In genomic region chr2:8679567-8679826, GRCh38 we compare ENCODE assay signal across 9 cellular contexts. TPM values are rescaled to one million over a fixed set of nuclear protein-coding genes. Genes with fewer than 3 reads are reported as not detected.
DNase-seq lines count a peak whose midpoint lies in the region; ATAC-seq and TF ChIP-seq lines count a peak whose summit lies in the region.
"Had no signal": no experiment of that assay in that cellular context is flagged by ENCODE, and none has a peak within 500 bp of the region (broad histone marks: within the 10 kb centered on the region; RNA-seq: fewer than 3 reads in every experiment).

No MANE protein-coding gene starts in this region.

- DNase-seq in heart right ventricle: no peak
- DNase-seq in Right ventricle myocardium superior: no peak
- DNase-seq in cardiac fibroblast (ENCODE audit: low read depth in 2 of 2): no peak
- no peak for DNase-seq in aorta
- no peak for DNase-seq in NCI-H526 (lab: John Stamatoyannopoulos, UW)
- no peak for DNase-seq in ecto neural progenitor cell (ENCODE audit: low spot score)
- DNase-seq: NCI-H187 treated with DMSO at 0.1 percent for 48 hours had no signal

- TF ChIP-seq CTCF in heart right ventricle (IDR thresholded peaks at IDR 0.05) (no peak), cardiac fibroblast (IDR thresholded peaks at IDR 0.05; ENCODE audit: low read depth, low read length) (no peak)

- 7 to 12% methylated on average over 8 of the region's 8 CpGs for WGBS in heart right ventricle, 2 donors
- 2 to 3% methylated on average over 8 of the region's 8 CpGs for WGBS in aorta, 2 donors

- peak overlapping the region; percentile 64 to 94 for H3K9ac ChIP-seq in mucosa of rectum (ENCODE audit: low read depth in 1 of 2, low read length in 2 of 2)

- H3K4me1 ChIP-seq in heart right ventricle: peaks cover 0 to 55% (median 47%) of the 10 kb centered on the region in 9 donors
- H3K4me1 ChIP-seq in mucosa of rectum (ENCODE audit: control insufficient read depth in 2 of 2, insufficient read depth in 2 of 2, low read length in 2 of 2): peaks cover 9 to 25% of the 10 kb centered on the region in 2 donors
- no peaks in the 10 kb centered on the region for H3K4me1 ChIP-seq in aorta (ENCODE audit: control insufficient read depth in 1 of 2, insufficient read depth in 2 of 2, low read length in 2 of 2)

- peaks cover 0 to 7% (median 0%) of the 10 kb centered on the region in 9 donors for H3K36me3 ChIP-seq in heart right ventricle
- no peaks in the 10 kb centered on the region for H3K36me3 ChIP-seq in mucosa of rectum (ENCODE audit: control insufficient read depth in 2 of 2, insufficient read depth in 2 of 2, low read length in 2 of 2)
- H3K36me3 ChIP-seq in aorta (ENCODE audit: control insufficient read depth in 1 of 2, insufficient read depth in 2 of 2, low read length in 1 of 2): no peaks in the 10 kb centered on the region

- peaks cover 0 to 27% (median 0%) of the 10 kb centered on the region in 7 donors for H3K27me3 ChIP-seq in heart right ventricle
- peaks cover 0 to 3% of the 10 kb centered on the region in 2 donors for H3K27me3 ChIP-seq in mucosa of rectum (ENCODE audit: control insufficient read depth in 2 of 2, insufficient read depth in 2 of 2, low read length in 2 of 2)
- H3K27me3 ChIP-seq in aorta (ENCODE audit: control insufficient read depth in 1 of 2, insufficient read depth in 2 of 2, low read length in 1 of 2): peaks cover 0 to 2% of the 10 kb centered on the region in 2 donors

- ATAC-seq in heart right ventricle: no peak
- ATAC-seq in Right ventricle myocardium superior (ENCODE audit: poor library complexity): no peak
- no peak for ATAC-seq in aorta (ENCODE audit: low FRiP score)
- ATAC-seq in esophagus mucosa: no peak

- H3K27ac ChIP-seq in heart right ventricle (peak overlapping the region; percentile 93 to 100 (median 99)), mucosa of rectum (ENCODE audit: low read depth in 2 of 2, low read length in 2 of 2) (peak overlapping the region; percentile 99), aorta (ENCODE audit: low read depth in 1 of 2, low read length in 2 of 2) (peak overlapping the region; percentile 80 to 91)

- intact Hi-C loops in heart right ventricle (cut with DNase I): loop anchor here in 6 of 10 donors (5.0 to 10.0 kb wide), 7 partner anchors 95 to 547 kb away; no protein-coding TSS in a partner anchor
- intact Hi-C loops in Right ventricle myocardium superior (cut with DNase I): no loop called here
- intact Hi-C loops in aorta (cut with DNase I): loop anchor here (5.0 to 10.0 kb wide), 2 partner anchors 135 to 137 kb away; no protein-coding TSS in a partner anchor

- H3K4me3 ChIP-seq in heart right ventricle (peak overlapping the region; percentile 43 to 73 (median 68)), cardiac fibroblast (replicated peaks in 1 of 2; ENCODE audit: low read depth in 2 of 2, low read length in 2 of 2) (peak overlapping the region; percentile 51 to 59), mucosa of rectum (ENCODE audit: low read length in 2 of 2) (peak overlapping the region; percentile 75 to 80), aorta (ENCODE audit: low read length in 2 of 2) (peak overlapping the region; percentile 3 to 10)

- H3K9me3 ChIP-seq in heart right ventricle (peaks cover 0 to 10% (median 3%) of the 10 kb centered on the region in 11 donors), mucosa of rectum (ENCODE audit: control insufficient read depth in 2 of 2, low read length in 2 of 2) (peaks cover 0 to 3% of the 10 kb centered on the region in 2 donors), aorta (ENCODE audit: control insufficient read depth, low read length) (no peaks in the 10 kb centered on the region)

RNA-seq across cellular contexts. Expression of gene ID2, which starts 2.4 kb away (rescaled TPM):
- total RNA-seq in heart right ventricle: 10 to 100 TPM; 20.8 to 49.7 (median 27.2) TPM
- polyA plus RNA-seq in heart right ventricle: 100 to 1,000 TPM in 1 of 2 donors, 10 to 100 TPM in 1; 70.3 to 113 TPM
- total RNA-seq in Right ventricle myocardium superior: 25.5 TPM
- 100 to 1,000 TPM; 212 to 322 TPM for total RNA-seq in aorta
- 100 to 1,000 TPM; 159 to 195 TPM for polyA plus RNA-seq in aorta
- total RNA-seq in esophagus mucosa: 3.8 TPM

Comparison
In these comparisons a context has a peak if more than half of its experiments do, and no peak if none do; other contexts are left out.
1. H3K4me3 ChIP-seq: peak in every context shown above with its lines; median percentile 78 in mucosa of rectum; 68 in heart right ventricle; 55 in cardiac fibroblast; 6 in aorta.